In the genomic region with DNA sequence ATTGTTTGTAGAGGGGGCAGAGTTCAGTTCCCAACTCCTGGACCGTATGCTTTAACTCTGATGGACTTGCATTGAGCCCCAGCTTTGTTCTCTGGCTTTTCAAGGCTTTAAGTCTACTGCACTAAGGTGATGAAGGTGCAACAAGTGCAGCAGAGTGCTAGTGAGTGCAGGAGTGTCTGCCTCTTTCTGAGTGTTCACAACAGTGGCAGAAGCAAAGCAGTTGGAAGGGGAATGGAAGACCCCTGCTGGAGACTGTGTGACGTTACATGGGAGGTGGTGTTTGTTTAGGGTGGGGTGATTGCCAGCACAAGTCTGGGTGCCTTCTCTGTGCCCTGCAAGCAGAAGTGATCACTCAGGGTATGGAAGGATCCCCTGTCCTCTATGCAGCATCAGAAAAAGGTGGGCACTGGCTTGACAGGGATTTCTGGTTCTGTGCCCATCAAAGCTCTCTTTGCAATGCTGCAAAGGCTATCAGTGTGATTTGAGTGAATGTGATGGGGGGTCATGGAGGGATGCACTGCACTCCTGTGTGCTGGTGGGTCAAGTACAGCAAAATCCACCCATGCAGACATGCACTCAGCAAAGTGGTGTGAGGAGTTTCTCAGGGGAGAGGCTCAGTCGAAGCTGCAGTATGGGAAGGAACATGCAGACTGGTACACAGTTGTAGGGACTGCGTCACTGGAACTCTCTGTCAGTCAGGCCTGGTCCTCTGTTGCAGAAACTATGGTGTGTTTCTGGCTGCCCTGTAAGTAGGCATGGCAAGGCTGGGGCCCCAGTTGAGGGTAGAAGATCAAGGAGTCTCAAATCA, we compare ENCODE assay signal across 9 cellular contexts.
DNase-seq lines count a peak whose midpoint lies in the region; ATAC-seq and TF ChIP-seq lines count a peak whose summit lies in the region.
"Had no signal": no experiment of that assay in that cellular context is flagged by ENCODE, and none has a peak within 500 bp of the region (broad histone marks: within the 10 kb centered on the region; RNA-seq: fewer than 3 reads in every experiment).

No MANE protein-coding gene starts in this region.

- no peak for TF ChIP-seq EP300 in transverse colon (IDR thresholded peaks at IDR 0.05; ENCODE audit: low read depth)

- H3K27me3 ChIP-seq in transverse colon = no peaks in the 10 kb centered on the region
- H3K27me3 ChIP-seq: BLaER1 had no signal

- TF ChIP-seq CTCF in choroid plexus epithelial cell (conservative IDR thresholded peaks at IDR 0.05; ENCODE audit: low read depth, low read length) (peak; percentile 48), transverse colon (IDR thresholded peaks at IDR 0.05) (peak in 4 of 5 experiments; percentile 18 to 58 (median 35))

- DNase-seq in SIG-M5 treated with dmso at 0.1 percent for 504 hours (lab: John Stamatoyannopoulos, UW; ENCODE audit: unreplicated experiment) = peak; percentile 1
- no peak for DNase-seq in SIG-M5 (lab: John Stamatoyannopoulos, UW)
- peak; percentile 12 for DNase-seq in choroid plexus epithelial cell (ENCODE audit: low read depth)
- peak; percentile 15 for DNase-seq in transverse colon
- no peak for DNase-seq in dedifferentiated amniotic fluid mesenchymal stem cell (ENCODE audit: extremely low spot score)
- no peak for DNase-seq in cerebellar nuclear complex (lab: John Stamatoyannopoulos, UW)
- no peak for DNase-seq in NCI-H510A (lab: John Stamatoyannopoulos, UW)

- H3K4me3 ChIP-seq in choroid plexus epithelial cell (ENCODE audit: low read depth, low read length) = no peak overlapping the region
- H3K4me3 ChIP-seq in transverse colon = no peak overlapping the region
- H3K4me3 ChIP-seq: BLaER1 had no signal

- no peak overlapping the region for H3K27ac ChIP-seq in transverse colon
- H3K27ac ChIP-seq: BLaER1 had no signal

- intact Hi-C loops in transverse colon (cut with DNase I; ENCODE audit: low total_unique reads) = no loop called here

- 47 to 61% methylated on average over 2 to 4 of the region's 4 CpGs for WGBS in transverse colon (ENCODE audit: low coverage in 1 of 2), 2 donors

- no peak for TF ChIP-seq POLR2A in transverse colon (IDR thresholded peaks at IDR 0.05)

- no peaks in the 10 kb centered on the region for H3K36me3 ChIP-seq in transverse colon
- H3K36me3 ChIP-seq: BLaER1 had no signal

- peak; percentile 85 for ATAC-seq in HG03442 (IDR thresholded peaks at IDR 0.05; ENCODE audit: unreplicated experiment)

- no peaks in the 10 kb centered on the region for H3K9me3 ChIP-seq in transverse colon
- H3K9me3 ChIP-seq: BLaER1 had no signal

- H3K4me1 ChIP-seq in transverse colon = peaks cover 0 to 15% (median 2%) of the 10 kb centered on the region in 4 donors
- H3K4me1 ChIP-seq: BLaER1 had no signal

- in situ Hi-C loops in transverse colon (cut with MboI; ENCODE audit: low pct_ligation_motif_present in 1 of 4, low pct_unique_long_range_greater_than_20kb in 1 of 4, low sequenced_read_pairs in 3 of 4) = no loop called here

Comparison
In these comparisons a context has a peak if more than half of its experiments do, and no peak if none do; other contexts are left out.
1. DNase-seq: peak in SIG-M5 treated with dmso at 0.1 percent for 504 hours (single experiment), choroid plexus epithelial cell (single experiment) and transverse colon (single experiment); none in SIG-M5 (single experiment), dedifferentiated amniotic fluid mesenchymal stem cell (single experiment), cerebellar nuclear complex (0 of 2) and NCI-H510A (single experiment).